Comparison of ENCODE assay signal across 11 cellular contexts in the genomic region with DNA sequence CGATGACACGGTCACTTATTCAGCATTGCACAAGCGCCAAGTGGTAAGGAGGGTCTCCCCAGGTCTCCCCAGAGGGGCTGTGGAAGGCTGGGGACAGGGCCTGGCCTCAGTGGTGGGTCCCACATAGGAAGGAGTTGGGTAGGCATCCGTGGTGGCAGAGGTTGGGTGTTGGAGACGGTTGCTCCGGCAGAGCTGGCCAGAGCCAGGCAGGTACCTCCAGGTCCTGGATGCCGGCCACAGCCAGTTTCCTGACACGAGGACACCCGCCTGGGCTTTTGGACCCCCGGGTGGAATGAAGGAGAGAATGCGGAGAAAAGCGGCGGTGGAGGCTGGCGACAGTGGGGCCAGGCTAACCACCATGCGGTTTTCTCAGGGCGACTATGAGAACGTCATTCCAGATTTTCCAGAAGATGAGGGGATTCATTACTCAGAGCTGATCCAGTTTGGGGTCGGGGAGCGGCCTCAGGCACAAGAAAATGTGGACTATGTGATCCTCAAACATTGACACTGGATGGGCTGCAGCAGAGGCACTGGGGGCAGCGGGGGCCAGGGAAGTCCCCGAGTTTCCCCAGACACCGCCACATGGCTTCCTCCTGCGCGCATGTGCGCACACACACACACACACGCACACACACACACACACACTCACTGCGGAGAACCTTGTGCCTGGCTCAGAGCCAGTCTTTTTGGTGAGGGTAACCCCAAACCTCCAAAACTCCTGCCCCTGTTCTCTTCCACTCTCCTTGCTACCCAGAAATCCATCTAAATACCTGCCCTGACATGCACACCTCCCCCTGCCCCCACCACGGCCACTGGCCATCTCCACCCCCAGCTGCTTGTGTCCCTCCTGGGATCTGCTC. TPM values are rescaled to one million over a fixed set of nuclear protein-coding genes. Genes with fewer than 3 reads are reported as not detected.
A peak's percentile ranks its signal among the peaks of the same experiment; 100 is the strongest.
DNase-seq lines count a peak whose midpoint lies in the region; ATAC-seq and TF ChIP-seq lines count a peak whose summit lies in the region.
"Had no signal": no experiment of that assay in that cellular context is flagged by ENCODE, and none has a peak within 500 bp of the region (broad histone marks: within the 10 kb centered on the region; RNA-seq: fewer than 3 reads in every experiment).

No MANE protein-coding gene starts in this region.

- H3K4me3 ChIP-seq in BLaER1 treated with 17β-estradiol and CSF1 and Interleukin-3, amounts not matched to agents 10 nM and 100 nM, result peak overlapping the region in 6 of 10 experiments; percentile 11 to 35 (median 20); a peak in 10 of 20 replicates
- no peak overlapping the region for H3K4me3 ChIP-seq in foreskin fibroblast (ENCODE audit: low read depth in 1 of 2, low read length in 2 of 2)
- H3K4me3 ChIP-seq: dorsolateral prefrontal cortex, pancreas had no signal

- no peaks in the 10 kb centered on the region for H3K27me3 ChIP-seq in BLaER1 treated with 17β-estradiol and CSF1 and Interleukin-3, amounts not matched to agents 10 nM and 100 nM
- H3K27me3 ChIP-seq: pancreas had no signal

- peak overlapping the region; percentile 80 to 98 (median 92) for H3K4me2 ChIP-seq in BLaER1 treated with 17β-estradiol and CSF1 and Interleukin-3, amounts not matched to agents 10 nM and 100 nM

- TF ChIP-seq CTCF in omental fat pad (IDR thresholded peaks at IDR 0.05) (no peak), foreskin fibroblast (IDR thresholded peaks at IDR 0.05; ENCODE audit: low read depth, low read length) (no peak)

- peaks cover 0 to 51% (median 43%) of the 10 kb centered on the region in 11 experiments; a peak in 19 of 22 replicates for H3K36me3 ChIP-seq in BLaER1 treated with 17β-estradiol and CSF1 and Interleukin-3, amounts not matched to agents 10 nM and 100 nM
- H3K36me3 ChIP-seq: pancreas had no signal

- peak overlapping the region; percentile 81 to 97 (median 91) for H3K27ac ChIP-seq in BLaER1 treated with 17β-estradiol and CSF1 and Interleukin-3, amounts not matched to agents 10 nM and 100 nM

- no peaks in the 10 kb centered on the region for H3K9me3 ChIP-seq in BLaER1 treated with 17β-estradiol and CSF1 and Interleukin-3, amounts not matched to agents 10 nM and 100 nM (replicated peaks in 1 of 11)
- H3K9me3 ChIP-seq: pancreas had no signal

- ATAC-seq in omental fat pad (ENCODE audit: low FRiP score) (no peak), GM19328 (IDR thresholded peaks at IDR 0.05; ENCODE audit: unreplicated experiment) (no peak)

- H4K20me1 ChIP-seq in BLaER1 treated with 17β-estradiol and CSF1 and Interleukin-3, amounts not matched to agents 10 nM and 100 nM, result peaks cover 0 to 9% (median 0%) of the 10 kb centered on the region in 11 experiments; a peak in 2 of 22 replicates

- H3K4me1 ChIP-seq in BLaER1 treated with 17β-estradiol and CSF1 and Interleukin-3, amounts not matched to agents 10 nM and 100 nM, result peaks cover 96 to 100% (median 98%) of the 10 kb centered on the region in 10 experiments
- H3K4me1 ChIP-seq: pancreas had no signal

- DNase-seq in KG1 (lab: John Stamatoyannopoulos, UW) (peak; percentile 31), activated T-helper 1 cell treated with Interleukin-2 at 50 U/mL for 16 hours (ENCODE audit: low read depth) (peak; percentile 53), omental fat pad (ENCODE audit: low spot score) (peak; percentile 24), foreskin fibroblast (no peak), SHP77 (lab: John Stamatoyannopoulos, UW) (no peak), occipital lobe (lab: John Stamatoyannopoulos, UW) (no peak)
- DNase-seq: IMR-90 had no signal

- H3K9ac ChIP-seq in BLaER1 treated with 17β-estradiol and CSF1 and Interleukin-3, amounts not matched to agents 10 nM and 100 nM, result peak overlapping the region; percentile 63 to 88 (median 79)

RNA-seq across cellular contexts. Expression of a gene that starts 1.3 kb away (rescaled TPM):
- not detected for total RNA-seq in omental fat pad
- not detected for total RNA-seq in occipital lobe
- total RNA-seq: IMR-90 had no signal

RNA-seq across cellular contexts. Expression of a gene that starts 11.8 kb away (rescaled TPM):
- total RNA-seq in omental fat pad (1 to 10 TPM in 3 of 4 donors, under 1 TPM in 1; 0.95 to 5.5 (median 2.2) TPM), occipital lobe (not detected)
- total RNA-seq: IMR-90 had no signal

RNA-seq across cellular contexts. Expression of a gene that starts 17.4 kb away (rescaled TPM):
- total RNA-seq in omental fat pad (1 to 10 TPM; 1.3 to 5.8 (median 2.7) TPM), occipital lobe (not detected)

RNA-seq across cellular contexts. Expression of a gene that starts 24.4 kb away (rescaled TPM):
- total RNA-seq in omental fat pad (under 1 TPM in 2 of 4 donors, not detected in 2; 0.37 to 0.79 TPM), occipital lobe (not detected)
- total RNA-seq: IMR-90 had no signal

RNA-seq across cellular contexts. Expression of a gene that starts 54.5 kb away (rescaled TPM):
- total RNA-seq in omental fat pad (not detected), occipital lobe (0.47 TPM)
- total RNA-seq: IMR-90 had no signal

Comparison
In these comparisons a context has a peak if more than half of its experiments do, and no peak if none do; other contexts are left out.
1. H3K4me3 ChIP-seq: peak in BLaER1 treated with 17β-estradiol and CSF1 and Interleukin-3, amounts not matched to agents 10 nM and 100 nM (6 of 10); none in foreskin fibroblast (0 of 2).
2. DNase-seq: peak in KG1 (single experiment), activated T-helper 1 cell treated with Interleukin-2 at 50 U/mL for 16 hours (single experiment) and omental fat pad (single experiment); none in foreskin fibroblast (0 of 2), SHP77 (0 of 2) and occipital lobe (single experiment).